20 cellular contexts compared by ENCODE assay signal in genomic region chr21:38167345-38167744, GRCh38.
"Had no signal": no experiment of that assay in that cellular context is flagged by ENCODE, and none has a peak within 500 bp of the region (broad histone marks: within the 10 kb centered on the region; RNA-seq: fewer than 3 reads in every experiment).

No MANE protein-coding gene starts in this region.

- H3K9me3 Mint-ChIP-seq: IgD-negative memory B cell had no signal

- H3K36me3 ChIP-seq: SJSA1 had no signal

- DNase-seq: KBM-7, MV-4-11, NCI-H1048, NCI-H1105, NCI-H1417, NCI-H1436 treated with DMSO at 0.1 percent for 48 hours, NCI-H1694, NCI-H187 treated with DMSO at 0.1 percent for 48 hours, NCI-H2029 treated with DMSO at 0.1 percent for 48 hours, NCI-H2107, NCI-H2227 treated with DMSO at 0.1 percent for 48 hours, NCI-H526 treated with DMSO at 0.1 percent for 48 hours, NCI-H748 treated with DMSO at 0.1 percent for 48 hours, Right ventricle myocardium superior, RPMI8226, SIG-M5 had no signal

- H3K36me3 Mint-ChIP-seq: IgD-negative memory B cell had no signal

- H3K27me3 ChIP-seq: SJSA1 had no signal

- H3K27ac Mint-ChIP-seq: IgD-negative memory B cell had no signal

- H3K4me3 ChIP-seq: SJSA1, SK-N-MC had no signal

- H3K27ac ChIP-seq: SJSA1, SK-N-MC had no signal

- H3K4me1 Mint-ChIP-seq: IgD-negative memory B cell had no signal

- H3K9me3 ChIP-seq: SJSA1 had no signal

- H3K27me3 Mint-ChIP-seq: IgD-negative memory B cell had no signal

- H3K4me3 Mint-ChIP-seq: IgD-negative memory B cell had no signal

- FAIRE-seq: RCC 7860 had no signal
